In genomic region chr7:80921130-80921529, GRCh38 we compare ENCODE assay signal across 20 cellular contexts. TPM values are rescaled to one million over a fixed set of nuclear protein-coding genes. Genes with fewer than 3 reads are reported as not detected.
DNase-seq lines count a peak whose midpoint lies in the region; ATAC-seq, FAIRE-seq and TF ChIP-seq lines count a peak whose summit lies in the region.
"Had no signal": no experiment of that assay in that cellular context is flagged by ENCODE, and none has a peak within 500 bp of the region (broad histone marks: within the 10 kb centered on the region; RNA-seq: fewer than 3 reads in every experiment).

No MANE protein-coding gene starts in this region.

- no TSS peak for BruUV-seq in PC-9 (replicated peaks; lab: Mats Ljungman, UMichigan)

- no peak for FAIRE-seq in small intestine (lab: Jason Lieb, UNC)
- FAIRE-seq: HTR-8/SVneo had no signal

- no peaks in the 10 kb centered on the region for H4K20me1 ChIP-seq in PC-9 (ENCODE audit: insufficient read depth)

- no peaks in the 10 kb centered on the region for H3K9me3 ChIP-seq in PC-9 (ENCODE audit: insufficient read depth, low read depth)
- no peaks in the 10 kb centered on the region for H3K9me3 ChIP-seq in small intestine (ENCODE audit: control insufficient read depth, low read depth)
- H3K9me3 ChIP-seq: gastroesophageal sphincter, left lung had no signal

- H3K36me3 Mint-ChIP-seq in activated CD4-positive, alpha-beta memory T cell treated with anti-CD3 and anti-CD28 coated beads for 36 hours = peaks cover 1% of the 10 kb centered on the region

- no peak overlapping the region for H3K27ac Mint-ChIP-seq in activated CD4-positive, alpha-beta memory T cell treated with anti-CD3 and anti-CD28 coated beads for 36 hours
- H3K27ac Mint-ChIP-seq: activated CD4-positive, alpha-beta T cell treated with anti-CD3 and anti-CD28 coated beads, Interleukin-2, amount 10 ng/mL, durations not matched to agents 24 days and 14 days had no signal

- POLR2A ChIA-PET in PC-9 (lab: Charles Lee; ENCODE audit: unreplicated experiment) = no interaction called here
- POLR2A ChIA-PET in activated CD4-positive, alpha-beta memory T cell treated with anti-CD3 and anti-CD28 coated beads for 36 hours (lab: Charles Lee) = no interaction called here

- CTCF ChIA-PET in PC-9 (lab: Charles Lee) = interaction anchor here (0.6 to 1.3 kb wide), 2 partner anchors 81 to 537 kb away, joined by 6 to 12 read pairs; no protein-coding TSS in a partner anchor
- CTCF ChIA-PET in activated CD4-positive, alpha-beta memory T cell treated with anti-CD3 and anti-CD28 coated beads for 36 hours (lab: Charles Lee) = no interaction called here

- intact Hi-C loops in PC-9 (cut with micrococcal nuclease; ENCODE audit: unreplicated experiment) = no loop called here
- intact Hi-C loops in activated CD4-positive, alpha-beta memory T cell treated with anti-CD3 and anti-CD28 coated beads for 36 hours (cut with micrococcal nuclease) = no loop called here

- peaks cover 4% of the 10 kb centered on the region for H3K4me1 Mint-ChIP-seq in activated CD4-positive, alpha-beta memory T cell treated with anti-CD3 and anti-CD28 coated beads for 36 hours (ENCODE audit: low read depth)

- H3K36me3 ChIP-seq in PC-9 (ENCODE audit: low read depth) = no peaks in the 10 kb centered on the region
- H3K36me3 ChIP-seq in small intestine (ENCODE audit: control insufficient read depth in 2 of 2, insufficient read depth in 2 of 2, low read length in 2 of 2) = no peaks in the 10 kb centered on the region
- H3K36me3 ChIP-seq: gastroesophageal sphincter, left lung had no signal

- DNase-seq in ELR (ENCODE audit: low read depth) = peak; percentile 30
- peak in 1 of 2 experiments; percentile 43 for DNase-seq in PC-9
- DNase-seq in fibroblast of mammary gland (ENCODE audit: low read depth) = peak; percentile 39
- peak; percentile 72 for DNase-seq in small intestine
- DNase-seq in GM10266 (ENCODE audit: extremely low spot score) = no peak
- DNase-seq in activated CD4-positive, alpha-beta memory T cell treated with anti-CD3 and anti-CD28 coated beads for 36 hours = no peak
- DNase-seq: activated CD4-positive, alpha-beta T cell treated with anti-CD3 and anti-CD28 coated beads, Interleukin-2, amount 10 ng/mL, durations not matched to agents 24 days and 14 days; anterior cingulate cortex; COR-L47; left lung; MM.1S; NCI-H187 treated with DMSO at 0.1 percent for 48 hours; NCI-H446; stimulated activated CD4-positive, alpha-beta T cell treated with anti-CD3 and anti-CD28 coated beads, Interleukin-4, amount 100 ng/mL, for 1 hour; substantia nigra; T1000 had no signal

- H3F3A ChIP-seq in PC-9 (ENCODE audit: insufficient read depth, low read depth) = peaks cover 15% of the 10 kb centered on the region

- peaks cover 22% of the 10 kb centered on the region for H3K79me2 ChIP-seq in PC-9 (ENCODE audit: low read depth)

- H3K9me3 Mint-ChIP-seq in activated CD4-positive, alpha-beta memory T cell treated with anti-CD3 and anti-CD28 coated beads for 36 hours = peaks cover 2% of the 10 kb centered on the region
- H3K9me3 Mint-ChIP-seq: activated CD4-positive, alpha-beta T cell treated with anti-CD3 and anti-CD28 coated beads, Interleukin-2, amount 10 ng/mL, durations not matched to agents 24 days and 14 days had no signal

- WGBS in small intestine, 3 donors = 15 to 51% (median 27%) methylated on average over 3 of the region's 3 CpGs

- H2AFZ ChIP-seq in PC-9 = no peak overlapping the region; the same call in 1 of the 2 replicates

- H3K4me3 Mint-ChIP-seq in activated CD4-positive, alpha-beta memory T cell treated with anti-CD3 and anti-CD28 coated beads for 36 hours = no peak overlapping the region
- H3K4me3 Mint-ChIP-seq: activated CD4-positive, alpha-beta T cell treated with anti-CD3 and anti-CD28 coated beads, Interleukin-2, amount 10 ng/mL, durations not matched to agents 24 days and 14 days had no signal

- H3K27ac ChIP-seq in PC-9 (peak overlapping the region; percentile 85), small intestine (ENCODE audit: low read depth in 1 of 2, low read length in 1 of 2) (peak overlapping the region in 1 of 2 donors; percentile 11)
- H3K27ac ChIP-seq: gastroesophageal sphincter, left lung had no signal

- H3K4me3 ChIP-seq in PC-9 (no peak overlapping the region), fibroblast of mammary gland (ENCODE audit: control insufficient read depth, low read depth, low read length) (no peak overlapping the region), small intestine (ENCODE audit: low read depth in 1 of 2, low read length in 2 of 2) (no peak overlapping the region)
- H3K4me3 ChIP-seq: gastroesophageal sphincter, left lung had no signal

- H3K27me3 ChIP-seq in PC-9 (ENCODE audit: insufficient read depth, low read depth) = no peaks in the 10 kb centered on the region
- H3K27me3 ChIP-seq in small intestine (ENCODE audit: control insufficient read depth in 2 of 2, insufficient read depth in 2 of 2, low read length in 2 of 2) = no peaks in the 10 kb centered on the region
- H3K27me3 ChIP-seq: gastroesophageal sphincter had no signal

- no peaks in the 10 kb centered on the region for H3K9me2 ChIP-seq in PC-9 (ENCODE audit: insufficient read depth)

- H3K4me2 ChIP-seq in PC-9 = 0 out of 2 replicates have a peak overlapping the region, but pooled peaks have one; percentile 86

- peaks cover 38% of the 10 kb centered on the region for H3K27me3 Mint-ChIP-seq in activated CD4-positive, alpha-beta memory T cell treated with anti-CD3 and anti-CD28 coated beads for 36 hours

- no peak for TF ChIP-seq CTCF in PC-9 (conservative IDR thresholded peaks at IDR 0.05)
- TF ChIP-seq CTCF in fibroblast of mammary gland (conservative IDR thresholded peaks at IDR 0.05; ENCODE audit: control insufficient read depth, insufficient read depth, low read depth, low read length) = no peak
- TF ChIP-seq CTCF in GM10266 (IDR thresholded peaks at IDR 0.05; ENCODE audit: control insufficient read depth, insufficient read depth, low read depth, missing control alignments) = no peak

- ATAC-seq in HG02571 (IDR thresholded peaks at IDR 0.05; ENCODE audit: unreplicated experiment) (no peak), HG02852 (IDR thresholded peaks at IDR 0.05; ENCODE audit: unreplicated experiment) (no peak)
- ATAC-seq: gastroesophageal sphincter, left lung had no signal

- H3K4me1 ChIP-seq in PC-9 (replicated peaks; ENCODE audit: insufficient read depth) (peaks cover 55% of the 10 kb centered on the region), small intestine (ENCODE audit: control insufficient read depth in 2 of 2, insufficient read depth in 1 of 2, low read depth in 1 of 2, low read length in 1 of 2) (no peaks in the 10 kb centered on the region)

RNA-seq across cellular contexts. Expression of gene SEMA3C, which starts 2.3 kb away (rescaled TPM):
- total RNA-seq in PC-9 (2021) = 19.9 and 20.9 TPM in 2 replicates
- polyA plus RNA-seq in small intestine = 10 to 100 TPM in 1 of 3 donors, 1 to 10 TPM in 2; 1.4 to 12.3 (median 2.9) TPM
- not detected for total RNA-seq in activated CD4-positive, alpha-beta memory T cell treated with anti-CD3 and anti-CD28 coated beads for 36 hours
- total RNA-seq: activated CD4-positive, alpha-beta T cell treated with anti-CD3 and anti-CD28 coated beads, Interleukin-2, amount 10 ng/mL, durations not matched to agents 24 days and 14 days had no signal

Comparison
In these comparisons a context has a peak if more than half of its experiments do, and no peak if none do; other contexts are left out.
1. DNase-seq: peak in ELR (single experiment), fibroblast of mammary gland (single experiment) and small intestine (single experiment); none in GM10266 (single experiment) and activated CD4-positive, alpha-beta memory T cell treated with anti-CD3 and anti-CD28 coated beads for 36 hours (single experiment).
2. RNA of gene SEMA3C, which starts 2.3 kb away (total RNA-seq): 19.9 to 20.9 TPM in PC-9; not detected in activated CD4-positive, alpha-beta memory T cell treated with anti-CD3 and anti-CD28 coated beads for 36 hours; every median in the first group is over 10 times any median in the second.